ENCODE assay signal across 8 cellular contexts in the genomic region with DNA sequence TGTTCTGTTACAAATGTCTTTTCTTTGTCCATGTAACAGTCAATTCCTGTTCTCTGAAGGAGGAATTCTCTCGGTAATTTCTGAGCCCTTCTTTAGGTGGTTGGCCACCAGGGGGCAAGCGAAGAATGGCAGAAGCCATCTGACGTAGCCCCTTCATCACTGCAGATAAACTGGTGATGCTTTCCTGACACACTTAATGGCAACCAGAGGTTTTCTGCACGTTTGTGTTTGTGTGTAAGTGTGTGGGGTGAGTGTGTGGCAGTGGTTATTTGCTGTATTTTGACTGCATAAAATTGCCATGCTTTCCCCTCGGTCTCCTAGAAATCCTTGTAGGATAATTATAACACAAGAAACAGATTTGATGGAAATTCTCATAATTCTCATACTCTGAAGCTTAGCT.
DNase-seq lines count a peak whose midpoint lies in the region; ATAC-seq, FAIRE-seq and TF ChIP-seq lines count a peak whose summit lies in the region.

No MANE protein-coding gene starts in this region.

- 1 to 2% methylated on average over 5 of the region's 5 CpGs for WGBS in aorta, 2 donors

- TF ChIP-seq CTCF in CD14-positive monocyte (IDR thresholded peaks at IDR 0.05) (peak; percentile 85), glutamatergic neuron (IDR thresholded peaks at IDR 0.05; ENCODE audit: partially characterized antibody, unreplicated experiment) (peak; percentile 98)

- H3K27me3 ChIP-seq in Karpas-422 (ENCODE audit: low read length), result no peaks in the 10 kb centered on the region
- H3K27me3 ChIP-seq in aorta (ENCODE audit: control insufficient read depth in 1 of 2, insufficient read depth in 2 of 2, low read length in 1 of 2), result no peaks in the 10 kb centered on the region

- no peak overlapping the region for H2AFZ ChIP-seq in Karpas-422 (ENCODE audit: low read length)

- H3K27ac ChIP-seq in Karpas-422 (ENCODE audit: low read length), result no peak overlapping the region
- H3K27ac ChIP-seq in aorta (ENCODE audit: low read depth in 1 of 2, low read length in 2 of 2), result no peak overlapping the region

- H3K27ac Mint-ChIP-seq in CD14-positive monocyte, result no peak overlapping the region
- H3K27ac Mint-ChIP-seq in activated naive CD4-positive, alpha-beta T cell treated with anti-CD3 and anti-CD28 coated beads for 36 hours, result no peak overlapping the region
- H3K27ac Mint-ChIP-seq in glutamatergic neuron (ENCODE audit: unreplicated experiment), result no peak overlapping the region

- H3K36me3 ChIP-seq in Karpas-422 (ENCODE audit: insufficient read depth, low read length) (no peaks in the 10 kb centered on the region), aorta (ENCODE audit: control insufficient read depth in 1 of 2, insufficient read depth in 2 of 2, low read length in 1 of 2) (no peaks in the 10 kb centered on the region)

- peaks cover 6% of the 10 kb centered on the region for H3K4me1 Mint-ChIP-seq in CD14-positive monocyte
- no peaks in the 10 kb centered on the region for H3K4me1 Mint-ChIP-seq in activated naive CD4-positive, alpha-beta T cell treated with anti-CD3 and anti-CD28 coated beads for 36 hours (ENCODE audit: low read depth)
- peaks cover 7% of the 10 kb centered on the region for H3K4me1 Mint-ChIP-seq in glutamatergic neuron (ENCODE audit: low read depth, unreplicated experiment)

- H3K9me3 ChIP-seq in Karpas-422 (ENCODE audit: low read length) (no peaks in the 10 kb centered on the region), aorta (ENCODE audit: control insufficient read depth, low read length) (no peaks in the 10 kb centered on the region)

- H3K9me2 ChIP-seq in Karpas-422 (replicated peaks; ENCODE audit: insufficient read depth, low read length), result no peaks in the 10 kb centered on the region

- H3K4me2 ChIP-seq in Karpas-422 (ENCODE audit: low read depth, low read length, poor library complexity, severe bottlenecking), result no peak overlapping the region

- H3K27me3 Mint-ChIP-seq in CD14-positive monocyte (ENCODE audit: low read depth in 3 of 3) (peaks cover 0 to 3% (median 2%) of the 10 kb centered on the region in 3 donors), glutamatergic neuron (ENCODE audit: unreplicated experiment) (peaks cover 3% of the 10 kb centered on the region)
- H3K27me3 Mint-ChIP-seq in activated naive CD4-positive, alpha-beta T cell treated with anti-CD3 and anti-CD28 coated beads for 36 hours (ENCODE audit: low read depth), result peaks cover 12% of the 10 kb centered on the region

- H3K79me2 ChIP-seq in Karpas-422 (ENCODE audit: low read length), result no peaks in the 10 kb centered on the region

- intact Hi-C loops in CD14-positive monocyte (cut with micrococcal nuclease), result loop anchor here (2.0 to 5.0 kb wide), 3 partner anchors 260 to 328 kb away; no protein-coding TSS in a partner anchor
- intact Hi-C loops in activated naive CD4-positive, alpha-beta T cell treated with anti-CD3 and anti-CD28 coated beads for 36 hours (cut with micrococcal nuclease), result loop anchor here (1.0 to 5.0 kb wide), 5 partner anchors 260 to 697 kb away; no protein-coding TSS in a partner anchor
- intact Hi-C loops in posterior vena cava (cut with DNase I), result no loop called here
- intact Hi-C loops in aorta (cut with DNase I), result loop anchor here (1.0 to 10.0 kb wide), 9 partner anchors 37 to 328 kb away; partner anchors contain the start of gene STOX2 (in 1 of the 2)

- H3K4me1 ChIP-seq in Karpas-422 (ENCODE audit: low read length) (no peaks in the 10 kb centered on the region), aorta (ENCODE audit: control insufficient read depth in 1 of 2, insufficient read depth in 2 of 2, low read length in 2 of 2) (no peaks in the 10 kb centered on the region)

- no peaks in the 10 kb centered on the region for H4K20me1 ChIP-seq in Karpas-422 (ENCODE audit: insufficient read depth, low read depth, low read length)

- CTCF ChIA-PET in activated naive CD4-positive, alpha-beta T cell treated with anti-CD3 and anti-CD28 coated beads for 36 hours (lab: Charles Lee), result interaction anchor here (0.8 to 3.6 kb wide), 9 partner anchors 9 to 411 kb away, joined by 3 to 29 read pairs (median 3); no protein-coding TSS in a partner anchor

- FAIRE-seq in GM19239 (lab: Jason Lieb, UNC), result peak; percentile 86

- no peaks in the 10 kb centered on the region for H3K9me3 Mint-ChIP-seq in CD14-positive monocyte
- no peaks in the 10 kb centered on the region for H3K9me3 Mint-ChIP-seq in activated naive CD4-positive, alpha-beta T cell treated with anti-CD3 and anti-CD28 coated beads for 36 hours
- no peaks in the 10 kb centered on the region for H3K9me3 Mint-ChIP-seq in glutamatergic neuron (ENCODE audit: unreplicated experiment)

- H3K36me3 Mint-ChIP-seq in CD14-positive monocyte, result no peaks in the 10 kb centered on the region
- H3K36me3 Mint-ChIP-seq in activated naive CD4-positive, alpha-beta T cell treated with anti-CD3 and anti-CD28 coated beads for 36 hours (ENCODE audit: low read depth), result no peaks in the 10 kb centered on the region
- H3K36me3 Mint-ChIP-seq in glutamatergic neuron (ENCODE audit: unreplicated experiment), result no peaks in the 10 kb centered on the region

- DNase-seq in CD14-positive monocyte (ENCODE audit: low spot score) (peak; percentile 55), GM19239 (ENCODE audit: insufficient read length, low spot score) (peak; percentile 56), Karpas-422 (peak; percentile 78), SK-N-DZ (ENCODE audit: low spot score) (peak; percentile 72), glutamatergic neuron (peak; percentile 89), posterior vena cava (ENCODE audit: low spot score) (peak; percentile 90), aorta (peak; percentile 84 to 91)
- DNase-seq in activated naive CD4-positive, alpha-beta T cell treated with anti-CD3 and anti-CD28 coated beads for 36 hours, result peak; percentile 81

- no peak overlapping the region for H3K4me3 ChIP-seq in Karpas-422 (ENCODE audit: low read length)
- no peak overlapping the region for H3K4me3 ChIP-seq in aorta (ENCODE audit: low read length in 2 of 2)

- peak; percentile 88 for ATAC-seq in aorta (ENCODE audit: low FRiP score)

- no peak overlapping the region for H3K9ac ChIP-seq in Karpas-422 (ENCODE audit: low read length)

- H3K4me3 Mint-ChIP-seq in CD14-positive monocyte, result no peak overlapping the region
- H3K4me3 Mint-ChIP-seq in activated naive CD4-positive, alpha-beta T cell treated with anti-CD3 and anti-CD28 coated beads for 36 hours, result no peak overlapping the region
- H3K4me3 Mint-ChIP-seq in glutamatergic neuron (ENCODE audit: unreplicated experiment), result no peak overlapping the region

Comparison
In these comparisons a context has a peak if more than half of its experiments do, and no peak if none do; other contexts are left out.
1. intact Hi-C loops: an anchor here in CD14-positive monocyte (2.0 to 5.0 kb wide), activated naive CD4-positive, alpha-beta T cell treated with anti-CD3 and anti-CD28 coated beads for 36 hours (1.0 to 5.0 kb wide) and aorta (1.0 to 10.0 kb wide); none called in posterior vena cava.